10 cellular contexts compared by ENCODE assay signal in genomic region chr2:41400057-41400665, GRCh38.
DNase-seq lines count a peak whose midpoint lies in the region; ATAC-seq and TF ChIP-seq lines count a peak whose summit lies in the region.
"Had no signal": no experiment of that assay in that cellular context is flagged by ENCODE, and none has a peak within 500 bp of the region (broad histone marks: within the 10 kb centered on the region; RNA-seq: fewer than 3 reads in every experiment).

No MANE protein-coding gene starts in this region.

- H3K4me3 ChIP-seq in Panc1 (ENCODE audit: low read depth in 2 of 2, low read length in 2 of 2) (no peak overlapping the region), hepatocyte (no peak overlapping the region), ascending aorta (no peak overlapping the region)

- H3K9me3 ChIP-seq in Panc1 (ENCODE audit: control insufficient read depth, insufficient read depth, low read depth, low read length) (no peaks in the 10 kb centered on the region), hepatocyte (ENCODE audit: low read depth) (no peaks in the 10 kb centered on the region), ascending aorta (no peaks in the 10 kb centered on the region)

- CTCF ChIA-PET in Panc1 (lab: Charles Lee): interaction anchor here (0.6 kb wide), 4 partner anchors 14 to 489 kb away, joined by 3 to 5 read pairs (median 4); no protein-coding TSS in a partner anchor

- H3K27ac ChIP-seq in C4-2B (no peak overlapping the region), Panc1 (ENCODE audit: low read length) (no peak overlapping the region), hepatocyte (no peak overlapping the region), ascending aorta (no peak overlapping the region)

- DNase-seq in H4 (ENCODE audit: low spot score): peak; percentile 21
- no peak for DNase-seq in Panc1 (ENCODE audit: low read depth, low spot score)
- DNase-seq in hepatocyte (ENCODE audit: low spot score): peak; percentile 46
- no peak for DNase-seq in ascending aorta (ENCODE audit: low spot score in 2 of 2)
- no peak for DNase-seq in GM19240 (ENCODE audit: insufficient read length, low spot score)
- DNase-seq in COR-L47 (lab: John Stamatoyannopoulos, UW): no peak
- DNase-seq: activated CD4-positive, alpha-beta memory T cell treated with anti-CD3 and anti-CD28 coated beads for 36 hours; naive B cell had no signal

- H3K36me3 ChIP-seq in Panc1 (ENCODE audit: control insufficient read depth, insufficient read depth, low read length) (no peaks in the 10 kb centered on the region), hepatocyte (replicated peaks; ENCODE audit: insufficient read depth, low read depth) (no peaks in the 10 kb centered on the region), ascending aorta (no peaks in the 10 kb centered on the region)

- H3K79me2 ChIP-seq in hepatocyte: no peaks in the 10 kb centered on the region

- 38% methylated on average over 6 of the region's 6 CpGs for WGBS in hepatocyte (ENCODE audit: low lambda C conversion rate, missing lambda C conversion rate)

- no peaks in the 10 kb centered on the region for H3K27me3 ChIP-seq in Panc1 (ENCODE audit: control insufficient read depth, insufficient read depth, low read length)
- no peaks in the 10 kb centered on the region for H3K27me3 ChIP-seq in hepatocyte
- no peaks in the 10 kb centered on the region for H3K27me3 ChIP-seq in ascending aorta

- H3K4me1 ChIP-seq in Panc1 (ENCODE audit: control insufficient read depth, insufficient read depth, low read length) (no peaks in the 10 kb centered on the region), hepatocyte (ENCODE audit: insufficient read depth) (no peaks in the 10 kb centered on the region), ascending aorta (no peaks in the 10 kb centered on the region)

- no peak overlapping the region for H3K4me2 ChIP-seq in hepatocyte

- in situ Hi-C loops in Panc1 (cut with HindIII; ENCODE audit: low pct_unique_long_range_greater_than_20kb, low sequenced_read_pairs): no loop called here

- ATAC-seq in Panc1: no peak
- no peak for ATAC-seq in HG03378 (IDR thresholded peaks at IDR 0.05; ENCODE audit: unreplicated experiment)

- no peak overlapping the region for H2AFZ ChIP-seq in hepatocyte

- no peaks in the 10 kb centered on the region for H3K9me2 ChIP-seq in hepatocyte (replicated peaks; ENCODE audit: insufficient read depth)

- POLR2A ChIA-PET in Panc1 (lab: Charles Lee): no interaction called here

- TF ChIP-seq CTCF in C4-2B (conservative IDR thresholded peaks at IDR 0.05): peak; percentile 39
- TF ChIP-seq CTCF in Panc1 (IDR thresholded peaks at IDR 0.05): peak; percentile 23; the same call in 1 of the 2 replicates
- peak; percentile 33 for TF ChIP-seq CTCF in hepatocyte (IDR thresholded peaks at IDR 0.05; ENCODE audit: poor library complexity)
- no peak for TF ChIP-seq CTCF in ascending aorta (IDR thresholded peaks at IDR 0.05)

- BruUV-seq in Panc1 (replicated peaks; lab: Mats Ljungman, UMichigan): no TSS peak

- H4K20me1 ChIP-seq in hepatocyte (ENCODE audit: insufficient read depth, poor library complexity, severe bottlenecking): no peaks in the 10 kb centered on the region

- intact Hi-C loops in Panc1 (cut with micrococcal nuclease; ENCODE audit: unreplicated experiment) (no loop called here), ascending aorta (cut with DNase I) (no loop called here)

Comparison
In these comparisons a context has a peak if more than half of its experiments do, and no peak if none do; other contexts are left out.
1. CTCF ChIP-seq: peak in C4-2B (single experiment), Panc1 (single experiment) and hepatocyte (single experiment); none in ascending aorta (0 of 3).
2. DNase-seq: peak in H4 (single experiment) and hepatocyte (single experiment); none in Panc1 (single experiment), ascending aorta (0 of 2), GM19240 (single experiment) and COR-L47 (single experiment).